In the genomic region with DNA sequence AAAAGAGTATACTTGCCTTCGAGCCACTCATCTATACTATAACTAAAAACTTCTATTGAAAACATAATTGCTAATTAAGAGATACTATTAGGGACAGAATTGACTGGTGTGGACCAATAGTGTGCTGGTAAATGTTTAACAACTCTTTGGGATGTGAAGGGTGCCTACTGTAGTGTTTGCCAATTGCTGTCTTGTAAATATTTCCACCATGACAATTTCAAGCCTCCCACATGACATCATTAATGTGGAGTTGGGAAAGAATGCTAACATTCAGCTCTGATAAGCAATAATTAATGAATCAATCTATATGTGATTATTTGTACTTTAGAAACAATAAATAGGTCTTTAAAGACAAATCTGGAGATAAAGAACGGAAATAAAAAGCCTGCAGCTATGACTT, we compare ENCODE assay signal across 23 cellular contexts.
"Had no signal": no experiment of that assay in that cellular context is flagged by ENCODE, and none has a peak within 500 bp of the region (broad histone marks: within the 10 kb centered on the region; RNA-seq: fewer than 3 reads in every experiment).

No MANE protein-coding gene starts in this region.

- H3K36me3 ChIP-seq: brain microvascular endothelial cell, colonic mucosa, MG63, Peyer's patch, SJCRH30 had no signal

- H3K27me3 ChIP-seq: brain microvascular endothelial cell, colonic mucosa, MG63, Peyer's patch, SJCRH30 had no signal

- H3K4me3 ChIP-seq: colonic mucosa, MG63, Peyer's patch, SJCRH30 had no signal

- ATAC-seq: activated CD4-positive, CD25-positive, alpha-beta regulatory T cell treated with anti-CD3 and anti-CD28 coated beads, Interleukin-2, amount 50 U/mL, for 24 hours; activated CD8-positive, alpha-beta T cell treated with anti-CD3 and anti-CD28 coated beads for 36 hours; activated T-cell treated with anti-CD3 and anti-CD28 coated beads, Interleukin-2, amount 50 U/mL, for 72 hours had no signal

- DNase-seq: activated CD4-positive, alpha-beta T cell treated with anti-CD3 and anti-CD28 coated beads for 4 hours; activated CD8-positive, alpha-beta memory T cell treated with anti-CD3 and anti-CD28 coated beads, Interleukin-2, amount 50 U/mL, for 4 hours; activated CD8-positive, alpha-beta T cell treated with anti-CD3 and anti-CD28 coated beads for 36 hours; activated gamma-delta T cell treated with Interleukin-2 at 50 U/mL for 16 hours; activated naive CD4-positive, alpha-beta T cell treated with anti-CD3 and anti-CD28 coated beads, Interleukin-2, amount 10 ng/mL, durations not matched to agents 7 days and 5 days; activated naive CD8-positive, alpha-beta T cell treated with anti-CD3 and anti-CD28 coated beads for 36 hours; activated T-cell treated with anti-CD3 and anti-CD28 coated beads, Interleukin-2, amount 50 U/mL, for 72 hours; brain microvascular endothelial cell; colonic mucosa; MG63; MV-4-11; NCI-H1105 treated with DMSO at 0.1 percent for 48 hours; NCI-H1436 treated with DMSO at 0.1 percent for 48 hours; NCI-H187; NCI-H2081; NCI-H446; NCI-H524; NCI-H774; OCI-M1; Peyer's patch; Right ventricle myocardium superior; SJCRH30 had no signal
